In genomic region chr19:12882589-12882988, GRCh38 we compare ENCODE assay signal across 17 cellular contexts. TPM values are rescaled to one million over a fixed set of nuclear protein-coding genes. Genes with fewer than 3 reads are reported as not detected.
DNase-seq lines count a peak whose midpoint lies in the region; ATAC-seq and TF ChIP-seq lines count a peak whose summit lies in the region.
"Had no signal": no experiment of that assay in that cellular context is flagged by ENCODE, and none has a peak within 500 bp of the region (broad histone marks: within the 10 kb centered on the region; RNA-seq: fewer than 3 reads in every experiment).

No MANE protein-coding gene starts in this region.

- H3K4me3 ChIP-seq in HL-60 (replicated peaks; ENCODE audit: insufficient read depth, low read length) (no peak overlapping the region), right atrium auricular region (no peak overlapping the region)

- peaks cover 15% of the 10 kb centered on the region for H3K36me3 Mint-ChIP-seq in T-helper 2 cell treated with Interferon-gamma antibody and Interleukin-4, amounts not matched to agents 5 μg/mL and 100 μg/mL, for 36 hours (ENCODE audit: low read depth)
- peaks cover 20% of the 10 kb centered on the region for H3K36me3 Mint-ChIP-seq in central memory CD8-positive, alpha-beta T cell (ENCODE audit: insufficient read depth)
- H3K36me3 Mint-ChIP-seq in neural crest cell (ENCODE audit: low read depth) = no peaks in the 10 kb centered on the region

- peaks cover 0 to 26% of the 10 kb centered on the region in 2 donors for H3K4me1 ChIP-seq in right atrium auricular region
- H3K4me1 ChIP-seq: parathyroid adenoma had no signal

- no peak for DNase-seq in T-helper 2 cell treated with Interferon-gamma antibody and Interleukin-4, amounts not matched to agents 5 μg/mL and 100 μg/mL, for 36 hours (ENCODE audit: low spot score)
- DNase-seq in T-helper 2 cell (no peak), HL-60 (ENCODE audit: low read depth in 1 of 2, low spot score in 1 of 2) (no peak), neural crest cell (ENCODE audit: low read depth, low spot score) (no peak), UCSD-AML1 (lab: John Stamatoyannopoulos, UW; ENCODE audit: unreplicated experiment) (no peak), right atrium auricular region (ENCODE audit: low spot score) (no peak), inferior parietal cortex (ENCODE audit: extremely low spot score) (no peak)
- DNase-seq in central memory CD8-positive, alpha-beta T cell (ENCODE audit: low spot score in 2 of 2) = no peak
- DNase-seq: 8988T; activated CD4-positive, alpha-beta T cell treated with anti-CD3 and anti-CD28 coated beads, Interleukin-2, amount 50 U/mL, for 4 hours; central memory CD4-positive, alpha-beta T cell; islet precursor cell; NCI-H2171 treated with DMSO at 0.1 percent for 48 hours had no signal

- H3K27ac Mint-ChIP-seq in T-helper 2 cell treated with Interferon-gamma antibody and Interleukin-4, amounts not matched to agents 5 μg/mL and 100 μg/mL, for 36 hours = peak overlapping the region; percentile 64
- no peak overlapping the region for H3K27ac Mint-ChIP-seq in central memory CD8-positive, alpha-beta T cell (ENCODE audit: low read depth)
- H3K27ac Mint-ChIP-seq in neural crest cell (ENCODE audit: unreplicated experiment) = no peak overlapping the region

- peaks cover 10% of the 10 kb centered on the region for H3K36me3 ChIP-seq in right atrium auricular region

- no peak for TF ChIP-seq CTCF in HL-60 (IDR thresholded peaks at IDR 0.05; ENCODE audit: insufficient read depth, low read length)
- no peak for TF ChIP-seq CTCF in neural crest cell (conservative IDR thresholded peaks at IDR 0.05)
- TF ChIP-seq CTCF in right atrium auricular region (IDR thresholded peaks at IDR 0.05) = no peak

- H3K4me1 Mint-ChIP-seq in T-helper 2 cell treated with Interferon-gamma antibody and Interleukin-4, amounts not matched to agents 5 μg/mL and 100 μg/mL, for 36 hours (ENCODE audit: low read depth) = peaks cover 18% of the 10 kb centered on the region
- H3K4me1 Mint-ChIP-seq in central memory CD8-positive, alpha-beta T cell = peaks cover 34% of the 10 kb centered on the region
- H3K4me1 Mint-ChIP-seq in neural crest cell = peaks cover 17% of the 10 kb centered on the region

- no peak for ATAC-seq in central memory CD8-positive, alpha-beta T cell (replicated peaks; ENCODE audit: extremely low read depth, poor library complexity, severe bottlenecking)

- peaks cover 0 to 9% of the 10 kb centered on the region in 2 donors for H3K9me3 ChIP-seq in right atrium auricular region
- H3K9me3 ChIP-seq: suprapubic skin had no signal

- H3K4me3 Mint-ChIP-seq in T-helper 2 cell treated with Interferon-gamma antibody and Interleukin-4, amounts not matched to agents 5 μg/mL and 100 μg/mL, for 36 hours = peak overlapping the region; percentile 93
- H3K4me3 Mint-ChIP-seq in central memory CD8-positive, alpha-beta T cell = peak overlapping the region; percentile 84
- peak overlapping the region; percentile 45 for H3K4me3 Mint-ChIP-seq in neural crest cell

- H3K9me3 Mint-ChIP-seq in T-helper 2 cell treated with Interferon-gamma antibody and Interleukin-4, amounts not matched to agents 5 μg/mL and 100 μg/mL, for 36 hours = peaks cover 12% of the 10 kb centered on the region
- no peaks in the 10 kb centered on the region for H3K9me3 Mint-ChIP-seq in central memory CD8-positive, alpha-beta T cell
- no peaks in the 10 kb centered on the region for H3K9me3 Mint-ChIP-seq in neural crest cell

- no peaks in the 10 kb centered on the region for H3K27me3 Mint-ChIP-seq in T-helper 2 cell treated with Interferon-gamma antibody and Interleukin-4, amounts not matched to agents 5 μg/mL and 100 μg/mL, for 36 hours (ENCODE audit: low read depth)
- no peaks in the 10 kb centered on the region for H3K27me3 Mint-ChIP-seq in central memory CD8-positive, alpha-beta T cell
- peaks cover 73% of the 10 kb centered on the region for H3K27me3 Mint-ChIP-seq in neural crest cell (ENCODE audit: low read depth)

- H3K27ac ChIP-seq in HL-60 (replicated peaks) (peak overlapping the region; percentile 66), right atrium auricular region (no peak overlapping the region)
- H3K27ac ChIP-seq: suprapubic skin had no signal

- H3K27me3 ChIP-seq in HL-60 (ENCODE audit: insufficient read depth, poor library complexity, severe bottlenecking) (no peaks in the 10 kb centered on the region), right atrium auricular region (peaks cover 0 to 15% of the 10 kb centered on the region in 2 donors)

RNA-seq across cellular contexts. Expression of gene DNASE2, which starts 1.3 kb away (rescaled TPM):
- total RNA-seq in neural crest cell (8.6 and 11.2 TPM in 2 replicates), right atrium auricular region (10 to 100 TPM; 24.2 to 24.9 TPM)

RNA-seq across cellular contexts. Expression of gene KLF1, which starts 4.4 kb away (rescaled TPM):
- 0.18 TPM in 1 of 2 replicates, not detected in the other for total RNA-seq in neural crest cell
- total RNA-seq in right atrium auricular region = under 1 TPM in 1 of 2 donors, not detected in 1; 0.26 TPM
- total RNA-seq: H4, mesenteric fat pad, suprapubic skin had no signal

RNA-seq across cellular contexts. Expression of gene GCDH, which starts 8.4 kb away (rescaled TPM):
- total RNA-seq in neural crest cell (46.7 and 48.3 TPM in 2 replicates), right atrium auricular region (10 to 100 TPM; 28.4 to 58.3 TPM)

RNA-seq across cellular contexts. Expression of gene SYCE2, which starts 36.5 kb away (rescaled TPM):
- total RNA-seq in neural crest cell = 1.4 and 2.0 TPM in 2 replicates
- not detected for total RNA-seq in right atrium auricular region
- total RNA-seq: mesenteric fat pad had no signal

RNA-seq across cellular contexts. Expression of gene MAST1, which starts 44.3 kb away (rescaled TPM):
- 16.7 and 17.7 TPM in 2 replicates for total RNA-seq in neural crest cell
- not detected for total RNA-seq in right atrium auricular region
